In genomic region chrX:87572911-87573310, GRCh38 we compare ENCODE assay signal across 13 cellular contexts. TPM values are rescaled to one million over a fixed set of nuclear protein-coding genes. Genes with fewer than 3 reads are reported as not detected.
"Had no signal": no experiment of that assay in that cellular context is flagged by ENCODE, and none has a peak within 500 bp of the region (broad histone marks: within the 10 kb centered on the region; RNA-seq: fewer than 3 reads in every experiment).

No MANE protein-coding gene starts in this region.

- ATAC-seq: activated CD4-positive, alpha-beta T cell treated with anti-CD3 and anti-CD28 coated beads for 36 hours; activated CD8-positive, alpha-beta T cell treated with anti-CD3 and anti-CD28 coated beads for 36 hours; body of pancreas; effector memory CD8-positive, alpha-beta T cell; foreskin keratinocyte; left colon had no signal

- H3K4me3 ChIP-seq: body of pancreas, sigmoid colon, stomach had no signal

- DNase-seq: activated CD4-positive, alpha-beta T cell treated with anti-CD3 and anti-CD28 coated beads for 36 hours; activated CD8-positive, alpha-beta memory T cell treated with anti-CD3 and anti-CD28 coated beads, Interleukin-2, amount 50 U/mL, for 4 hours; activated CD8-positive, alpha-beta T cell treated with anti-CD3 and anti-CD28 coated beads for 36 hours; activated naive CD4-positive, alpha-beta T cell; body of pancreas; effector memory CD8-positive, alpha-beta T cell; foreskin keratinocyte; head of caudate nucleus; left colon; nephron progenitor cell; sigmoid colon; stimulated activated CD4-positive, alpha-beta T cell treated with anti-CD3 and anti-CD28 coated beads, Interleukin-4, amount 100 ng/mL, for 24 hours; stomach had no signal

RNA-seq across cellular contexts. Expression of gene KLHL4, which starts 55.3 kb away (rescaled TPM):
- total RNA-seq: activated CD4-positive, alpha-beta T cell treated with anti-CD3 and anti-CD28 coated beads for 36 hours; activated CD8-positive, alpha-beta T cell treated with anti-CD3 and anti-CD28 coated beads for 36 hours; foreskin keratinocyte had no signal
- polyA plus RNA-seq: foreskin keratinocyte had no signal
